In the genomic region with DNA sequence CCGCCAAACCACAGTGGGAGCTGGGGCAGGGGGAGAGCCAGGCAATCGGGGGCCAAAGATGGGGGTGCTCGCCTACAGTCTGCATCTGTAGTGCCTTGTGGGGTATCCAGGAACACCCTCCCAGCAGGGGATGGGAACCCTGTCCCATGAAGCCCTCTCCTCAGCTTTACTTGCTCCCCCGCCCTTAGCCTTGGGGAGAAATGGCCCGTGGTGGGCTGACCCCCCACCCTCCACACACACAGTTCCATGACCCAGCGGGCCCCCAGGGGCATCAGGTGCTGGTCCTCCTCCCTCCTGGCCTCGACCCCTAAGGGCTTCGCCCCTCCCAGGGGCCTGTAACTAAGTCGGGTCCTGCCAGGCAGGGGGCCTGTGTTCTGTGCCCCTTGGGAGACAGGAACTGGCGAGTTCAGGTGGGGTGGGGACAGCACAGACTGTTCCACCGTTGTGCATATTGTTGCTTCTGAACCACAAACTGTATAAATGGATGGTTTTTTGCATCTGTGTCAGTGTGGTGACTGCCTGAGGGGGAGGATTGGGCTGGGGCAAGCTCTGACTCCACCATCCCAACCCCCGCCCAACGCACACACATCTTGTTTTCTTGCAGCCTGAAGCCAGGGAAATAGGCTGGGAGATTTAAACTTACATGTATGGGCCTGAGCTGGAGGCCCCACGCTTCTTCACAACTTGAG, we compare ENCODE assay signal across 19 cellular contexts. TPM values are rescaled to one million over a fixed set of nuclear protein-coding genes. Genes with fewer than 3 reads are reported as not detected.
DNase-seq lines count a peak whose midpoint lies in the region; ATAC-seq and TF ChIP-seq lines count a peak whose summit lies in the region.
"Had no signal": no experiment of that assay in that cellular context is flagged by ENCODE, and none has a peak within 500 bp of the region (broad histone marks: within the 10 kb centered on the region; RNA-seq: fewer than 3 reads in every experiment).

No MANE protein-coding gene starts in this region.

- H3K27ac ChIP-seq in DND-41 (ENCODE audit: low read length) (peak overlapping the region; percentile 27; the same call in 1 of the 2 replicates), hepatocyte (no peak overlapping the region), osteoblast (ENCODE audit: low read depth, low read length) (no peak overlapping the region)
- H3K27ac ChIP-seq: heart left ventricle, HL-60, sigmoid colon, suprapubic skin had no signal

- H3K4me2 ChIP-seq in DND-41 (ENCODE audit: insufficient read depth, low read length) (no peak overlapping the region), hepatocyte (peak overlapping the region; percentile 56), osteoblast (ENCODE audit: insufficient read depth, low read length) (no peak overlapping the region)

- no peak overlapping the region for H3K9ac ChIP-seq in DND-41 (ENCODE audit: low read depth, low read length)

- 86% methylated on average over 9 of the region's 14 CpGs for WGBS in hepatocyte (ENCODE audit: low lambda C conversion rate, missing lambda C conversion rate)

- no peak for TF ChIP-seq POLR2A in NB4 (IDR thresholded peaks at IDR 0.05; ENCODE audit: extremely low read depth, insufficient read length)

- DNase-seq in DND-41 (peak; percentile 68), NB4 (ENCODE audit: low read depth) (peak; percentile 96), hepatocyte (ENCODE audit: low spot score) (no peak), osteoblast (ENCODE audit: insufficient read length, low spot score, missing footprints) (peak; percentile 75), HAP-1 (ENCODE audit: low spot score in 2 of 2) (no peak)
- no peak for DNase-seq in stimulated activated CD4-positive, alpha-beta T cell treated with anti-CD3 and anti-CD28 coated beads, Interleukin-4, amount 100 ng/mL, for 4 hours
- DNase-seq: activated CD4-positive, alpha-beta T cell treated with anti-CD3 and anti-CD28 coated beads, Interleukin-2, amount 50 U/mL, for 48 hours; activated T-cell treated with anti-CD3 and anti-CD28 coated beads, Interleukin-2, amount 50 U/mL, for 24 hours; DMS 273 treated with DMSO at 0.1 percent for 48 hours; NCI-H1417 treated with DMSO at 0.1 percent for 48 hours; NCI-H345; sigmoid colon; stimulated activated CD4-positive, alpha-beta T cell treated with anti-CD3 and anti-CD28 coated beads, Interleukin-1b, Interleukin-23, amount 100 ng/mL, for 48 hours; SW 1271 had no signal

- in situ Hi-C loops in HAP-1 (cut with MboI; ENCODE audit: low sequenced_read_pairs) = no loop called here

- H2AFZ ChIP-seq in DND-41 (ENCODE audit: low read depth, low read length) (no peak overlapping the region), hepatocyte (no peak overlapping the region), osteoblast (ENCODE audit: low read length) (no peak overlapping the region)

- H4K20me1 ChIP-seq in DND-41 (ENCODE audit: insufficient read depth, low read length) (no peaks in the 10 kb centered on the region), hepatocyte (ENCODE audit: insufficient read depth, poor library complexity, severe bottlenecking) (no peaks in the 10 kb centered on the region), osteoblast (ENCODE audit: insufficient read depth, low read length) (no peaks in the 10 kb centered on the region)

- no peaks in the 10 kb centered on the region for H3K9me2 ChIP-seq in hepatocyte (replicated peaks; ENCODE audit: insufficient read depth)

- no peaks in the 10 kb centered on the region for H3K79me2 ChIP-seq in DND-41 (ENCODE audit: insufficient read depth, low read length)
- H3K79me2 ChIP-seq in hepatocyte = no peaks in the 10 kb centered on the region
- no peaks in the 10 kb centered on the region for H3K79me2 ChIP-seq in osteoblast (ENCODE audit: insufficient read depth, low read length)

- H3K4me3 ChIP-seq in DND-41 (ENCODE audit: low read depth in 1 of 2, low read length in 2 of 2) (no peak overlapping the region), NB4 (ENCODE audit: low read depth, low read length) (no peak overlapping the region), hepatocyte (no peak overlapping the region), osteoblast (ENCODE audit: insufficient read depth, low read length) (no peak overlapping the region), HAP-1 (no peak overlapping the region)
- H3K4me3 ChIP-seq: sigmoid colon, suprapubic skin had no signal

- no peaks in the 10 kb centered on the region for H3K9me3 ChIP-seq in DND-41 (ENCODE audit: insufficient read depth, low read length, severe bottlenecking)
- H3K9me3 ChIP-seq in hepatocyte (ENCODE audit: low read depth) = no peaks in the 10 kb centered on the region
- no peaks in the 10 kb centered on the region for H3K9me3 ChIP-seq in osteoblast (ENCODE audit: low read depth, low read length)
- no peaks in the 10 kb centered on the region for H3K9me3 ChIP-seq in HAP-1
- H3K9me3 ChIP-seq: heart left ventricle, sigmoid colon, suprapubic skin had no signal

- H3K36me3 ChIP-seq in DND-41 (ENCODE audit: insufficient read depth, low read length) (no peaks in the 10 kb centered on the region), hepatocyte (replicated peaks; ENCODE audit: insufficient read depth, low read depth) (no peaks in the 10 kb centered on the region), osteoblast (ENCODE audit: insufficient read depth, low read length) (no peaks in the 10 kb centered on the region), HAP-1 (replicated peaks) (no peaks in the 10 kb centered on the region; the same call in 1 of the 2 replicates)

- peak; percentile 81 for ATAC-seq in DND-41 (ENCODE audit: insufficient read depth, low read depth)
- no peak for ATAC-seq in HG03469 (IDR thresholded peaks at IDR 0.05; ENCODE audit: unreplicated experiment)
- ATAC-seq: activated naive CD4-positive, alpha-beta T cell treated with anti-CD3 and anti-CD28 coated beads, Interleukin-2, amount 50 U/mL, for 72 hours had no signal

- no peaks in the 10 kb centered on the region for H3K27me3 ChIP-seq in DND-41 (ENCODE audit: insufficient read depth, low read length, poor library complexity)
- H3K27me3 ChIP-seq in hepatocyte = peaks cover 10% of the 10 kb centered on the region
- no peaks in the 10 kb centered on the region for H3K27me3 ChIP-seq in osteoblast (ENCODE audit: insufficient read depth, low read length)
- H3K27me3 ChIP-seq in HAP-1 (ENCODE audit: low read depth) = no peaks in the 10 kb centered on the region
- H3K27me3 ChIP-seq: sigmoid colon, suprapubic skin had no signal

- no peak for TF ChIP-seq CTCF in DND-41 (IDR thresholded peaks at IDR 0.05; ENCODE audit: borderline replicate concordance, extremely low read depth, low read length, poor library complexity, severe bottlenecking)
- TF ChIP-seq CTCF in NB4 (IDR thresholded peaks at IDR 0.05; ENCODE audit: low read depth, low read length) = no peak
- no peak for TF ChIP-seq CTCF in hepatocyte (IDR thresholded peaks at IDR 0.05; ENCODE audit: poor library complexity)
- TF ChIP-seq CTCF in osteoblast (IDR thresholded peaks at IDR 0.05; ENCODE audit: extremely low read depth, low read depth, low read length) = no peak

- H3K4me1 ChIP-seq in DND-41 (ENCODE audit: insufficient read depth, low read length) (peaks cover 14% of the 10 kb centered on the region), hepatocyte (ENCODE audit: insufficient read depth) (peaks cover 6% of the 10 kb centered on the region), osteoblast (ENCODE audit: insufficient read depth, low read length) (peaks cover 2% of the 10 kb centered on the region), HAP-1 (no peaks in the 10 kb centered on the region; the same call in 1 of the 2 replicates)

RNA-seq across cellular contexts. Expression of a gene that starts 8.8 kb away (rescaled TPM):
- total RNA-seq in hepatocyte (4.0 and 8.0 TPM in 2 replicates), osteoblast (4.7 and 6.5 TPM in 2 replicates)
- polyA plus RNA-seq in hepatocyte = 9.9 and 17.0 TPM in 2 replicates

RNA-seq across cellular contexts. Expression of a gene that starts 35.7 kb away (rescaled TPM):
- total RNA-seq in hepatocyte = 39.2 and 59.2 TPM in 2 replicates
- 131 and 165 TPM in 2 replicates for polyA plus RNA-seq in hepatocyte
- total RNA-seq in osteoblast = 3.3 and 3.5 TPM in 2 replicates

RNA-seq across cellular contexts. Expression of a gene that starts 54.2 kb away (rescaled TPM):
- total RNA-seq in hepatocyte (55.9 and 61.6 TPM in 2 replicates), osteoblast (49.5 and 64.4 TPM in 2 replicates)
- 52.0 and 57.7 TPM in 2 replicates for polyA plus RNA-seq in hepatocyte

Comparison
In these comparisons a context has a peak if more than half of its experiments do, and no peak if none do; other contexts are left out.
1. DNase-seq: peak in DND-41 (single experiment), NB4 (single experiment) and osteoblast (single experiment); none in hepatocyte (single experiment), HAP-1 (0 of 2) and stimulated activated CD4-positive, alpha-beta T cell treated with anti-CD3 and anti-CD28 coated beads, Interleukin-4, amount 100 ng/mL, for 4 hours (0 of 2).